In the genomic region with DNA sequence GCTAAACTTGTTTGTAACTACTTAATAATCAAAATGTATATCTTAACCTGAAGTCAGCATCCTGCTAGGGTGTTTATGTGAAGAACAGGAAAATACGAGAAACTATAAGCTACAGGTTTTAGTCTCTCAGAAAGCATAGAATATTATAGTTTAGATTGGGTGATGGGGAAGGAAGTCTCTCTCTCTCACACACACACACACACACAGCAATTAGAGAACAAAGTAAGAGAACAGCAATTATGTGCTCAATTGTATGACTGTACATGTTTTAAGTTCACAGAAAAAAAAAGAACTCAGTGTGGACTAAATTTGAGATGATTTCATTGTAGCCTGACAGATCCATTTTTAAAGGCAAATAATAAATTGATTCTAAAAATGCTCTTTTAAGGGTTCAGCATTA, we compare ENCODE assay signal across 15 cellular contexts.
DNase-seq lines count a peak whose midpoint lies in the region; ATAC-seq, FAIRE-seq and TF ChIP-seq lines count a peak whose summit lies in the region.
"Had no signal": no experiment of that assay in that cellular context is flagged by ENCODE, and none has a peak within 500 bp of the region (broad histone marks: within the 10 kb centered on the region; RNA-seq: fewer than 3 reads in every experiment).

No MANE protein-coding gene starts in this region.

- WGBS in mesenchymal stem cell = no CpG with 5 or more reads among the region's 1 CpG
- WGBS in stomach, 5 donors = 24 to 35% (median 27%) methylated on average over 1 of the region's 1 CpG

- H3K27me3 Mint-ChIP-seq in MCF 10A (ENCODE audit: insufficient read depth, unreplicated experiment) = no peaks in the 10 kb centered on the region

- no peak overlapping the region for H4K8ac ChIP-seq in mesenchymal stem cell (ENCODE audit: low read length)

- intact Hi-C loops in breast epithelium (cut with DNase I; ENCODE audit: low total_unique reads) (no loop called here), MCF 10A (cut with micrococcal nuclease) (no loop called here), upper lobe of right lung (cut with DNase I) (no loop called here), stomach (cut with DNase I; ENCODE audit: low total_unique reads) (no loop called here), kidney (cut with DNase I) (no loop called here)

- BruUV-seq in MCF 10A (replicated peaks; lab: Mats Ljungman, UMichigan) = no TSS peak

- peaks cover 6% of the 10 kb centered on the region for H3K4me1 Mint-ChIP-seq in MCF 10A (ENCODE audit: insufficient read depth, unreplicated experiment)

- POLR2A ChIA-PET in MCF 10A (lab: Yijun Ruan, JAX) = interaction anchor here (0.7 to 1.0 kb wide), 3 partner anchors 15 to 63 kb away, joined by 3 to 5 read pairs (median 5); no protein-coding TSS in a partner anchor

- H3K4me2 ChIP-seq in mesenchymal stem cell (ENCODE audit: low read length, poor library complexity, severe bottlenecking) = no peak overlapping the region
- H3K4me2 ChIP-seq: KMS-11 had no signal

- peak overlapping the region in 1 of 2 donors; percentile 44 for H3K27ac ChIP-seq in breast epithelium
- H3K27ac ChIP-seq in WERI-Rb-1 = peak overlapping the region; percentile 46
- no peak overlapping the region for H3K27ac ChIP-seq in mesenchymal stem cell (ENCODE audit: low read length, poor library complexity, severe bottlenecking)
- no peak overlapping the region for H3K27ac ChIP-seq in upper lobe of right lung
- H3K27ac ChIP-seq in stomach = no peak overlapping the region
- no peak overlapping the region for H3K27ac ChIP-seq in kidney (ENCODE audit: low read depth in 2 of 2, low read length in 2 of 2)
- H3K27ac ChIP-seq: KMS-11, SJCRH30 had no signal

- no peak overlapping the region for H3K18ac ChIP-seq in mesenchymal stem cell (ENCODE audit: low read depth in 1 of 2, low read length in 2 of 2)

- H3K9ac ChIP-seq in mesenchymal stem cell (ENCODE audit: low read length) (peak overlapping the region; percentile 83), kidney (ENCODE audit: low read length in 2 of 2) (no peak overlapping the region)
- H3K9ac ChIP-seq: KMS-11 had no signal

- H3K79me1 ChIP-seq in mesenchymal stem cell (replicated peaks; ENCODE audit: low read length, poor library complexity, severe bottlenecking) = no peaks in the 10 kb centered on the region

- CTCF ChIA-PET in MCF 10A (lab: Yijun Ruan, JAX) = interaction anchor here (1.1 kb wide), 1 partner anchor 16 kb away, joined by 3 read pairs; no protein-coding TSS in a partner anchor

- no peak overlapping the region for H2BK15ac ChIP-seq in mesenchymal stem cell (ENCODE audit: low read depth, poor library complexity, severe bottlenecking)

- H3K27ac Mint-ChIP-seq in MCF 10A (ENCODE audit: low read depth, unreplicated experiment) = no peak overlapping the region
- H3K27ac Mint-ChIP-seq: endodermal cell had no signal

- H3K9me3 ChIP-seq in breast epithelium (no peaks in the 10 kb centered on the region), WERI-Rb-1 (ENCODE audit: severe bottlenecking) (no peaks in the 10 kb centered on the region), mesenchymal stem cell (ENCODE audit: control insufficient read depth, low read length) (no peaks in the 10 kb centered on the region), upper lobe of right lung (no peaks in the 10 kb centered on the region), stomach (no peaks in the 10 kb centered on the region), kidney (ENCODE audit: control insufficient read depth in 1 of 2, low read length in 2 of 2) (no peaks in the 10 kb centered on the region)
- H3K9me3 ChIP-seq: SJCRH30 had no signal

- H2BK120ac ChIP-seq in mesenchymal stem cell (ENCODE audit: low read depth, low read length) = no peak overlapping the region

- H3K4me3 ChIP-seq in breast epithelium (peak overlapping the region in 2 of 3 donors; percentile 41 to 64), WERI-Rb-1 (ENCODE audit: low read depth, low read length) (peak overlapping the region; percentile 58), mesenchymal stem cell (ENCODE audit: insufficient read depth in 1 of 2, low read depth in 1 of 2, low read length in 2 of 2) (peak overlapping the region in 1 of 2 experiments; percentile 77), upper lobe of right lung (no peak overlapping the region), stomach (peak overlapping the region in 1 of 4 donors; percentile 31), kidney (ENCODE audit: low read length in 2 of 2) (peak overlapping the region in 1 of 2 donors; percentile 57)
- H3K4me3 ChIP-seq: SJCRH30 had no signal

- H2BK12ac ChIP-seq in mesenchymal stem cell (ENCODE audit: low read length in 2 of 2) = no peak overlapping the region

- no peak for TF ChIP-seq CTCF in breast epithelium (IDR thresholded peaks at IDR 0.05)
- no peak for TF ChIP-seq CTCF in MCF 10A (IDR thresholded peaks at IDR 0.05; ENCODE audit: unreplicated experiment)
- no peak for TF ChIP-seq CTCF in WERI-Rb-1 (IDR thresholded peaks at IDR 0.05; ENCODE audit: low read depth, low read length)
- no peak for TF ChIP-seq CTCF in upper lobe of right lung (IDR thresholded peaks at IDR 0.05)
- no peak for TF ChIP-seq CTCF in stomach (IDR thresholded peaks at IDR 0.05)
- no peak for TF ChIP-seq CTCF in kidney (IDR thresholded peaks at IDR 0.05; ENCODE audit: borderline replicate concordance, extremely low read depth, insufficient read depth)

- H3K36me3 ChIP-seq in breast epithelium (no peaks in the 10 kb centered on the region), WERI-Rb-1 (no peaks in the 10 kb centered on the region), mesenchymal stem cell (ENCODE audit: control insufficient read depth in 1 of 2, insufficient read depth in 2 of 2, low read depth in 1 of 2, low read length in 2 of 2) (no peaks in the 10 kb centered on the region), upper lobe of right lung (no peaks in the 10 kb centered on the region), stomach (no peaks in the 10 kb centered on the region), kidney (ENCODE audit: control insufficient read depth in 1 of 2, insufficient read depth in 2 of 2, low read length in 2 of 2) (no peaks in the 10 kb centered on the region)
- H3K36me3 ChIP-seq: SJCRH30 had no signal

- H4K91ac ChIP-seq in mesenchymal stem cell (ENCODE audit: low read length) = no peak overlapping the region

- ATAC-seq in upper lobe of right lung = peak; percentile 33

- no peak for FAIRE-seq in kidney (lab: Jason Lieb, UNC)

- no peaks in the 10 kb centered on the region for H3K4me1 ChIP-seq in breast epithelium
- peaks cover 1% of the 10 kb centered on the region for H3K4me1 ChIP-seq in mesenchymal stem cell (ENCODE audit: control insufficient read depth, insufficient read depth, low read depth, low read length)
- H3K4me1 ChIP-seq in upper lobe of right lung = peaks cover 8% of the 10 kb centered on the region
- peaks cover 0 to 16% (median 11%) of the 10 kb centered on the region in 4 donors for H3K4me1 ChIP-seq in stomach
- H3K4me1 ChIP-seq in kidney (ENCODE audit: control insufficient read depth in 1 of 2, insufficient read depth in 1 of 2, low read depth in 1 of 2, low read length in 2 of 2) = peaks cover 0 to 3% of the 10 kb centered on the region in 2 donors
- H3K4me1 ChIP-seq: SJCRH30 had no signal

- H2AK5ac ChIP-seq in mesenchymal stem cell (ENCODE audit: low read length, severe bottlenecking) = no peak overlapping the region

- no peak for TF ChIP-seq EP300 in stomach (IDR thresholded peaks at IDR 0.05)

- no peak for TF ChIP-seq POLR2A in breast epithelium (IDR thresholded peaks at IDR 0.05)
- TF ChIP-seq POLR2A in stomach (IDR thresholded peaks at IDR 0.05) = no peak

- no peak overlapping the region for H3K4ac ChIP-seq in mesenchymal stem cell (ENCODE audit: low read depth in 1 of 2, low read length in 2 of 2)

- H2BK5ac ChIP-seq in mesenchymal stem cell (ENCODE audit: low read depth, low read length, poor library complexity, severe bottlenecking) = no peak overlapping the region

- H3K27me3 ChIP-seq in breast epithelium (no peaks in the 10 kb centered on the region), WERI-Rb-1 (ENCODE audit: insufficient read depth, low read depth, severe bottlenecking) (no peaks in the 10 kb centered on the region), mesenchymal stem cell (ENCODE audit: control insufficient read depth in 1 of 2, insufficient read depth in 1 of 2, low read length in 2 of 2) (peaks cover 27 to 31% of the 10 kb centered on the region in 2 experiments), upper lobe of right lung (no peaks in the 10 kb centered on the region), stomach (peaks cover 0 to 7% (median 0%) of the 10 kb centered on the region in 3 donors)
- H3K27me3 ChIP-seq: SJCRH30 had no signal

- no peaks in the 10 kb centered on the region for H3K36me3 Mint-ChIP-seq in MCF 10A (ENCODE audit: insufficient read depth, unreplicated experiment)

- no peak overlapping the region for H3K4me3 Mint-ChIP-seq in MCF 10A (ENCODE audit: unreplicated experiment)

- H2AFZ ChIP-seq in mesenchymal stem cell (ENCODE audit: low read depth, low read length) = no peak overlapping the region

- H3K14ac ChIP-seq in mesenchymal stem cell (ENCODE audit: low read length in 2 of 2) = no peak overlapping the region

- no peak for DNase-seq in breast epithelium (ENCODE audit: low spot score in 2 of 2)
- DNase-seq in MCF 10A (ENCODE audit: unreplicated experiment) = no peak
- no peak for DNase-seq in WERI-Rb-1
- no peak for DNase-seq in mesenchymal stem cell
- DNase-seq in upper lobe of right lung = no peak
- no peak for DNase-seq in stomach
- DNase-seq in kidney = no peak
- DNase-seq in SK-N-DZ (ENCODE audit: low spot score) = no peak
- DNase-seq: ACHN; activated CD4-positive, alpha-beta T cell treated with anti-CD3 and anti-CD28 coated beads, Interleukin-2, amount 50 U/mL, for 1 hour; NCI-H510A treated with DMSO at 0.1 percent for 48 hours; SJCRH30; trophoblast cell had no signal

- H3K23ac ChIP-seq in mesenchymal stem cell (ENCODE audit: low read length in 2 of 2) = no peak overlapping the region

- H3K9me3 Mint-ChIP-seq in MCF 10A (ENCODE audit: unreplicated experiment) = no peaks in the 10 kb centered on the region
- H3K9me3 Mint-ChIP-seq: endodermal cell had no signal
